In genomic region chr1:16454950-16455349, GRCh38 we compare ENCODE assay signal across 11 cellular contexts. TPM values are rescaled to one million over a fixed set of nuclear protein-coding genes. Genes with fewer than 3 reads are reported as not detected.
A peak's percentile ranks its signal among the peaks of the same experiment; 100 is the strongest.
DNase-seq lines count a peak whose midpoint lies in the region; ATAC-seq and TF ChIP-seq lines count a peak whose summit lies in the region.
"Not testable (repeated sequence)": the region's sequence is repeated elsewhere in the genome, so short reads cannot be mapped to it uniquely, and the experiment has no call there.
"Had no signal": no experiment of that assay in that cellular context is flagged by ENCODE, and none has a peak within 500 bp of the region (broad histone marks: within the 10 kb centered on the region; RNA-seq: fewer than 3 reads in every experiment).

No MANE protein-coding gene starts in this region.

- H3K9me3 ChIP-seq in heart left ventricle = not testable (repeated sequence)

- not testable (repeated sequence) for H3K27me3 ChIP-seq in heart left ventricle

- H3K4me1 ChIP-seq in heart left ventricle = peaks cover 0 to 24% (median 7%) of the 10 kb centered on the region in 12 donors

- not testable (repeated sequence) for H3K9me3 Mint-ChIP-seq in activated CD4-positive, alpha-beta memory T cell treated with anti-CD3 and anti-CD28 coated beads for 36 hours; activated naive CD8-positive, alpha-beta T cell (ENCODE audit: low read depth); endothelial cell (ENCODE audit: unreplicated experiment); stimulated activated effector memory CD8-positive, alpha-beta T cell treated with anti-CD3 and anti-CD28 coated beads, Interleukin-12 subunit alpha, Interleukin-12 subunit beta, amount 100 ng/mL, for 72 hours

- not testable (repeated sequence) for H3K4me3 ChIP-seq in heart left ventricle

- H3K4me1 Mint-ChIP-seq in activated CD4-positive, alpha-beta memory T cell treated with anti-CD3 and anti-CD28 coated beads for 36 hours (ENCODE audit: low read depth) = peaks cover 19% of the 10 kb centered on the region
- peaks cover 11% of the 10 kb centered on the region for H3K4me1 Mint-ChIP-seq in activated naive CD8-positive, alpha-beta T cell (ENCODE audit: low read depth)
- H3K4me1 Mint-ChIP-seq in endothelial cell (ENCODE audit: unreplicated experiment) = not testable (repeated sequence)
- peaks cover 15% of the 10 kb centered on the region for H3K4me1 Mint-ChIP-seq in stimulated activated effector memory CD8-positive, alpha-beta T cell treated with anti-CD3 and anti-CD28 coated beads, Interleukin-12 subunit alpha, Interleukin-12 subunit beta, amount 100 ng/mL, for 72 hours

- not testable (repeated sequence) for TF ChIP-seq CTCF in endothelial cell (IDR thresholded peaks at IDR 0.05; ENCODE audit: unreplicated experiment); heart left ventricle (IDR thresholded peaks at IDR 0.05)

- H3K27ac Mint-ChIP-seq in activated CD4-positive, alpha-beta memory T cell treated with anti-CD3 and anti-CD28 coated beads for 36 hours = peak overlapping the region; percentile 23
- peak overlapping the region; percentile 35 for H3K27ac Mint-ChIP-seq in activated naive CD8-positive, alpha-beta T cell
- not testable (repeated sequence) for H3K27ac Mint-ChIP-seq in endothelial cell (ENCODE audit: unreplicated experiment)
- peak overlapping the region; percentile 34 for H3K27ac Mint-ChIP-seq in stimulated activated effector memory CD8-positive, alpha-beta T cell treated with anti-CD3 and anti-CD28 coated beads, Interleukin-12 subunit alpha, Interleukin-12 subunit beta, amount 100 ng/mL, for 72 hours

- peak in 74 of 76 experiments; percentile 20 to 93 (median 68) for DNase-seq in HUDEP-2 (lab: John Stamatoyannopoulos, UW; ENCODE audit: unreplicated experiment in 76 of 76)
- not testable (repeated sequence) for DNase-seq in activated CD4-positive, alpha-beta memory T cell treated with anti-CD3 and anti-CD28 coated beads for 36 hours; endothelial cell (ENCODE audit: low spot score); heart left ventricle; left ventricle myocardium superior; stimulated activated effector memory CD8-positive, alpha-beta T cell treated with anti-CD3 and anti-CD28 coated beads, Interleukin-12 subunit alpha, Interleukin-12 subunit beta, amount 100 ng/mL, for 72 hours (ENCODE audit: low spot score in 2 of 2)

- CTCF ChIA-PET in activated CD4-positive, alpha-beta memory T cell treated with anti-CD3 and anti-CD28 coated beads for 36 hours (lab: Charles Lee) = not testable (repeated sequence)

- intact Hi-C loops in activated CD4-positive, alpha-beta memory T cell treated with anti-CD3 and anti-CD28 coated beads for 36 hours (cut with micrococcal nuclease); left ventricle myocardium superior (cut with micrococcal nuclease): not testable (repeated sequence)
- intact Hi-C loops in heart left ventricle (cut with DNase I) = loop anchor here in 1 of 10 donors (5.0 kb wide), 1 partner anchor 42 kb away; no protein-coding TSS in a partner anchor

- not testable (repeated sequence) for H3K4me3 Mint-ChIP-seq in activated CD4-positive, alpha-beta memory T cell treated with anti-CD3 and anti-CD28 coated beads for 36 hours; activated naive CD8-positive, alpha-beta T cell; stimulated activated effector memory CD8-positive, alpha-beta T cell treated with anti-CD3 and anti-CD28 coated beads, Interleukin-12 subunit alpha, Interleukin-12 subunit beta, amount 100 ng/mL, for 72 hours
- H3K4me3 Mint-ChIP-seq in endothelial cell (ENCODE audit: unreplicated experiment) = peak overlapping the region; percentile 72

- H3K27me3 Mint-ChIP-seq in activated CD4-positive, alpha-beta memory T cell treated with anti-CD3 and anti-CD28 coated beads for 36 hours; activated naive CD8-positive, alpha-beta T cell; endothelial cell (ENCODE audit: unreplicated experiment): not testable (repeated sequence)

- H3K27ac ChIP-seq in heart left ventricle = peak overlapping the region in 3 of 12 donors; percentile 25 to 34 (median 33)

- peak; percentile 30 to 80 (median 66) for ATAC-seq in heart left ventricle
- peak; percentile 79 for ATAC-seq in left ventricle myocardium superior
- ATAC-seq in stimulated activated effector memory CD8-positive, alpha-beta T cell treated with anti-CD3 and anti-CD28 coated beads, Interleukin-12 subunit alpha, Interleukin-12 subunit beta, amount 100 ng/mL, for 72 hours = not testable (repeated sequence)

- POLR2A ChIA-PET in activated CD4-positive, alpha-beta memory T cell treated with anti-CD3 and anti-CD28 coated beads for 36 hours (lab: Charles Lee) = not testable (repeated sequence)

- peaks cover 0 to 100% (median 93%) of the 10 kb centered on the region in 9 donors for H3K36me3 ChIP-seq in heart left ventricle

- TF ChIP-seq POLR2A in heart left ventricle (IDR thresholded peaks at IDR 0.05) = not testable (repeated sequence)

- peaks cover 49% of the 10 kb centered on the region for H3K36me3 Mint-ChIP-seq in activated CD4-positive, alpha-beta memory T cell treated with anti-CD3 and anti-CD28 coated beads for 36 hours
- not testable (repeated sequence) for H3K36me3 Mint-ChIP-seq in activated naive CD8-positive, alpha-beta T cell
- H3K36me3 Mint-ChIP-seq in endothelial cell (ENCODE audit: low read depth, unreplicated experiment) = peaks cover 45% of the 10 kb centered on the region
- H3K36me3 Mint-ChIP-seq in stimulated activated effector memory CD8-positive, alpha-beta T cell treated with anti-CD3 and anti-CD28 coated beads, Interleukin-12 subunit alpha, Interleukin-12 subunit beta, amount 100 ng/mL, for 72 hours = peaks cover 100% of the 10 kb centered on the region

- WGBS in heart left ventricle, 4 donors = 46 to 60% (median 57%) methylated on average over 4 of the region's 4 CpGs

RNA-seq across cellular contexts. Expression of gene NECAP2, which starts 14.4 kb away (rescaled TPM):
- 10 to 100 TPM; 76.4 to 82.0 TPM for total RNA-seq in activated CD4-positive, alpha-beta memory T cell treated with anti-CD3 and anti-CD28 coated beads for 36 hours
- total RNA-seq in endothelial cell (ENCODE audit: unreplicated experiment) = 192 TPM
- 10 to 100 TPM; 10.7 to 53.0 (median 12.1) TPM for total RNA-seq in heart left ventricle
- polyA plus RNA-seq in heart left ventricle = 10 to 100 TPM; 11.2 to 19.7 TPM
- 13.7 TPM for total RNA-seq in left ventricle myocardium superior

RNA-seq across cellular contexts. Expression of gene SPATA21, which starts 17.7 kb away (rescaled TPM):
- not detected for total RNA-seq in activated CD4-positive, alpha-beta memory T cell treated with anti-CD3 and anti-CD28 coated beads for 36 hours
- not detected for total RNA-seq in endothelial cell (ENCODE audit: unreplicated experiment)
- not detected for total RNA-seq in heart left ventricle
- polyA plus RNA-seq in heart left ventricle = under 1 TPM; 0.06 to 0.08 TPM
- not detected for total RNA-seq in left ventricle myocardium superior
- total RNA-seq: CD4-positive, alpha-beta T cell; Daoy; HT-29 had no signal
- polyA plus RNA-seq: GM23338 had no signal

RNA-seq across cellular contexts. Expression of gene RNU1-1, which starts 59.1 kb away (rescaled TPM):
- 1,000 to 10,000 TPM; 1,390 to 1,409 TPM for total RNA-seq in activated CD4-positive, alpha-beta memory T cell treated with anti-CD3 and anti-CD28 coated beads for 36 hours
- total RNA-seq in endothelial cell (ENCODE audit: unreplicated experiment) (3,428 TPM), heart left ventricle (1,000 to 10,000 TPM in 6 of 9 donors, 100 to 1,000 TPM in 1, not detected in 2; 364 to 3,776 (median 2,470) TPM), left ventricle myocardium superior (4,234 TPM)
- not detected for polyA plus RNA-seq in heart left ventricle
- total RNA-seq: GM23338 had no signal
- polyA plus RNA-seq: GM23338 had no signal
